ENCODE assay signal across 3 cellular contexts in the genomic region with DNA sequence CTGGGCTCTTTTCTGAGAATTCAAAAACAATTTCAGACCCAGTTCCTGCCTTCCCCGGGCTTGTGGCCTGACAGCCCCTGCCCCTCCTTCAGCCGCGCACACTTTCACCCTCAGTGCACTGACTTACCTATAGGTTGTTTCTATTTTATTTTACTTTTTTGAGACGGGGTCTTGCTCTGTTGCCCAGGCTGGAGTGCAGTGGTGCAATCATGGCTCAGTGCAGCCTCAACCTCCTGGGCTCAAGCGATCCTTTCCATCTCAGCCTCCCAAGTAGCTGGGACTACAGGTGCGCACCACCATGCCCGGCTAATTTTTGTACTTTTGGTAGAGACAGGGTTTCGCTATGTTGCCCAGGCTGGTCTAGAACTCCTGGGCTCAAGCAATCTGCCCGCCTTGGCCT.
TF ChIP-seq lines count a peak whose summit lies in the region.

No MANE protein-coding gene starts in this region.

TF ChIP-seq in HEK293, 187 proteins besides CTCF, POLR2A, EP300 and RAD21:
- 0 out of 2 replicates have a peak, but pooled peaks have one; percentile 42 for TF ChIP-seq ZNF121 (tag by site-specific recombination; IDR thresholded peaks at IDR 0.05)
TF ChIP-seq in HEK293: peak in this region for 1; not testable (repeated sequence) for 186.

TF ChIP-seq in WTC11, 78 proteins besides CTCF, POLR2A, EP300 and RAD21:
- TF ChIP-seq ZNF121 (CRISPR knock-in tag; IDR thresholded peaks at IDR 0.05), result peak; percentile 72; the same call in 1 of the 2 replicates

TF ChIP-seq in K562, 482 proteins besides CTCF, POLR2A, EP300 and RAD21:
- peak; percentile 70 for TF ChIP-seq ZNF121 (CRISPR knock-in tag; conservative IDR thresholded peaks at IDR 0.05)
